2 cellular contexts compared by ENCODE assay signal in genomic region chr2:215532844-215533243, GRCh38.
TF ChIP-seq lines count a peak whose summit lies in the region.

No MANE protein-coding gene starts in this region.

TF ChIP-seq in GM12891, 5 proteins besides CTCF, POLR2A, EP300 and RAD21:
- TF ChIP-seq POLR2AphosphoS5 (IDR thresholded peaks at IDR 0.05; ENCODE audit: low read depth, low read length), result no peak
- peak; percentile 70 for TF ChIP-seq SPI1 (IDR thresholded peaks at IDR 0.05; ENCODE audit: low read depth, low read length)
TF ChIP-seq in GM12891: peak in this region for 1.

TF ChIP-seq in GM12878, 131 proteins besides CTCF, POLR2A, EP300 and RAD21:
- peak; percentile 64; the same call in 1 of the 2 replicates for TF ChIP-seq SPI1 (IDR thresholded peaks at IDR 0.05; ENCODE audit: borderline replicate concordance, insufficient read depth, low read depth, low read length)
- TF ChIP-seq SRF (IDR thresholded peaks at IDR 0.05; ENCODE audit: low read depth in 2 of 2, low read length in 2 of 2), result no peak
- no peak for TF ChIP-seq BCL3 (IDR thresholded peaks at IDR 0.05; ENCODE audit: borderline replicate concordance, insufficient read depth, low read depth, low read length, poor library complexity, severe bottlenecking)
- TF ChIP-seq ZNF687 (IDR thresholded peaks at IDR 0.05), result no peak
- no peak for TF ChIP-seq NRF1 (conservative IDR thresholded peaks at IDR 0.05; ENCODE audit: low read depth, low read length)
- peak; percentile 34 to 38; a peak in 2 of 4 replicates for TF ChIP-seq IKZF2 (IDR thresholded peaks at IDR 0.05)
- TF ChIP-seq IRF4 (IDR thresholded peaks at IDR 0.05; ENCODE audit: low read depth, low read length), result no peak
- no peak for TF ChIP-seq ZBED1 (IDR thresholded peaks at IDR 0.05; ENCODE audit: borderline replicate concordance)
- no peak for TF ChIP-seq ZNF384 (IDR thresholded peaks at IDR 0.05; ENCODE audit: borderline replicate concordance, low read depth, low read length)
- TF ChIP-seq NFXL1 (IDR thresholded peaks at IDR 0.05; ENCODE audit: borderline replicate concordance), result no peak
- peak; percentile 44 for TF ChIP-seq IKZF1 (conservative IDR thresholded peaks at IDR 0.05)
